ENCODE assay signal across 8 cellular contexts in genomic region chr1:94237291-94238226, GRCh38. TPM values are rescaled to one million over a fixed set of nuclear protein-coding genes. Genes with fewer than 3 reads are reported as not detected.
A peak's percentile ranks its signal among the peaks of the same experiment; 100 is the strongest.
DNase-seq lines count a peak whose midpoint lies in the region; ATAC-seq, FAIRE-seq and TF ChIP-seq lines count a peak whose summit lies in the region.

Gene ARHGAP29 (minus strand): TSS chr1:94237584. CDS start chr1:94231611, 5,973 bp downstream.

- peaks cover 42% of the 10 kb centered on the region for H3K79me2 ChIP-seq in fibroblast of lung (ENCODE audit: control insufficient read depth, insufficient read depth, low read length)

- H3K9ac ChIP-seq in fibroblast of lung (ENCODE audit: insufficient read depth, low read length), result peak within 1 kb of the TSS; percentile 78

- H3K4me3 ChIP-seq in fibroblast of lung (replicated peaks in 1 of 4; ENCODE audit: control extremely low read depth in 1 of 4, insufficient read depth in 1 of 4, low read depth in 3 of 4, low read length in 4 of 4) (peak within 1 kb of the TSS; percentile 62 to 88 (median 67)), testis (peak within 1 kb of the TSS; percentile 78 to 94)

- peak within 1 kb of the TSS; percentile 70 for H3K4me3 Mint-ChIP-seq in natural killer cell

- WGBS in testis, 2 donors, result 6 to 29% methylated on average over 15 to 71 of the region's 88 CpGs

- no peaks in the 10 kb centered on the region for H3K27me3 ChIP-seq in fibroblast of lung (ENCODE audit: control insufficient read depth, insufficient read depth, low read length)
- no peaks in the 10 kb centered on the region for H3K27me3 ChIP-seq in testis

- H3K4me1 Mint-ChIP-seq in natural killer cell, result peaks cover 10 to 13% of the 10 kb centered on the region in 2 donors

- peak within 1 kb of the TSS; percentile 57 for H3K27ac ChIP-seq in fibroblast of lung (ENCODE audit: insufficient read depth, low read length)
- peak within 1 kb of the TSS; percentile 84 to 88 for H3K27ac ChIP-seq in testis

- H3K27me3 Mint-ChIP-seq in natural killer cell (ENCODE audit: low read depth in 2 of 2), result peaks cover 48 to 77% of the 10 kb centered on the region in 2 donors

- peak; percentile 44 for TF ChIP-seq POLR2A in testis (IDR thresholded peaks at IDR 0.05)

- no peaks in the 10 kb centered on the region for H3K36me3 ChIP-seq in fibroblast of lung (ENCODE audit: control insufficient read depth, insufficient read depth, low read length)
- H3K36me3 ChIP-seq in testis (ENCODE audit: low read depth, missing control alignments), result no peaks in the 10 kb centered on the region

- H3K4me2 ChIP-seq in fibroblast of lung (ENCODE audit: extremely low read depth, insufficient read depth, low read length), result peak within 1 kb of the TSS; percentile 81

- no peak within 1 kb of the TSS for H3K27ac Mint-ChIP-seq in natural killer cell

- H3K36me3 Mint-ChIP-seq in natural killer cell, result peaks cover 18% of the 10 kb centered on the region

- DNase-seq in A172 (ENCODE audit: low spot score) (peak; percentile 58), GM18507 (ENCODE audit: extremely low spot score, insufficient read length, low read depth) (peak; percentile 28), NCI-H510A (lab: John Stamatoyannopoulos, UW) (peak; percentile 93), fibroblast of lung (ENCODE audit: low read depth in 2 of 2) (peak; percentile 44 to 70), natural killer cell (peak; percentile 18), testis (peak; percentile 89)
- peak; percentile 71 to 77 for DNase-seq in activated T-cell treated with anti-CD3 and anti-CD28 coated beads, Interleukin-2, amount 50 U/mL, for 48 hours

- no peaks in the 10 kb centered on the region for H3K9me3 ChIP-seq in fibroblast of lung (ENCODE audit: control insufficient read depth, insufficient read depth, low read depth, low read length)
- no peaks in the 10 kb centered on the region for H3K9me3 ChIP-seq in testis

- intact Hi-C loops in natural killer cell (cut with micrococcal nuclease), result no loop called here
- intact Hi-C loops in testis (cut with DNase I; ENCODE audit: low total_unique reads), result no loop called here

- ATAC-seq in HG03039 (IDR thresholded peaks at IDR 0.05; ENCODE audit: unreplicated experiment), result peak; percentile 83
- peak; percentile 40 to 70 (median 69) for ATAC-seq in natural killer cell

- H3K9me3 Mint-ChIP-seq in natural killer cell, result peaks cover 0 to 5% of the 10 kb centered on the region in 2 donors

- TF ChIP-seq CTCF in fibroblast of lung (conservative IDR thresholded peaks at IDR 0.05 in 1 of 2, IDR thresholded peaks at IDR 0.05 in 1 of 2; ENCODE audit: low read depth in 1 of 2, low read length in 2 of 2), result peak in 1 of 2 donors; percentile 3
- TF ChIP-seq CTCF in natural killer cell (IDR thresholded peaks at IDR 0.05), result no peak
- TF ChIP-seq CTCF in testis (IDR thresholded peaks at IDR 0.05), result peak in 1 of 3 experiments; percentile 10

- peak within 1 kb of the TSS; percentile 84 for H2AFZ ChIP-seq in fibroblast of lung (ENCODE audit: low read length)

- FAIRE-seq in GM18507 (lab: Jason Lieb, UNC), result no peak

- no peaks in the 10 kb centered on the region for H3K4me1 ChIP-seq in fibroblast of lung (ENCODE audit: control insufficient read depth, extremely low read depth, insufficient read depth, low read length)
- peaks cover 4% of the 10 kb centered on the region for H3K4me1 ChIP-seq in testis

- no peaks in the 10 kb centered on the region for H4K20me1 ChIP-seq in fibroblast of lung (ENCODE audit: control insufficient read depth, extremely low read depth, insufficient read depth, low read length)

RNA-seq across cellular contexts. Expression of gene ARHGAP29, which starts in this region (rescaled TPM):
- total RNA-seq in A172 (2014; rRNA removed; shearing (Covaris generic)), result 14.1 and 15.4 TPM in 2 replicates
- total RNA-seq in fibroblast of lung (20.5 and 26.6 TPM in 2 replicates), natural killer cell (under 1 TPM in 1 of 3 donors, not detected in 2; 0.07 TPM), testis (10 to 100 TPM; 34.7 to 41.7 TPM)
- polyA plus RNA-seq in fibroblast of lung (35.4 and 37.3 TPM in 2 replicates), testis (ENCODE audit: insufficient read depth, low read depth, low replicate concordance) (24.9 TPM)
- 19.5 and 20.4 TPM in 2 replicates for polyA plus RNA-seq in fibroblast of lung (2012)
- 7.0 and 7.8 TPM in 2 replicates for polyA minus RNA-seq in fibroblast of lung (ENCODE audit: low replicate concordance)

Comparison
In these comparisons a context has a peak if more than half of its experiments do, and no peak if none do; other contexts are left out.
1. Peak in every context shown above with its lines: DNase-seq, ATAC-seq, H3K4me3 ChIP-seq and H3K27ac ChIP-seq.
2. RNA of gene ARHGAP29 (total RNA-seq): 34.7 to 41.7 TPM in testis, 20.5 to 26.6 TPM in fibroblast of lung and 14.1 to 15.4 TPM in A172; 0.07 TPM in natural killer cell; every median in the first group is over 10 times any median in the second.
3. Peak in DNase-seq and ATAC-seq in natural killer cell; RNA of the gene not detected or under 1 TPM.
4. DNase-seq: peak in every context shown above with its lines; median percentile 93 in NCI-H510A; 89 in testis; 74 in activated T-cell treated with anti-CD3 and anti-CD28 coated beads, Interleukin-2, amount 50 U/mL, for 48 hours; 58 in A172; 57 in fibroblast of lung; 28 in GM18507; 18 in natural killer cell.